Comparison of ENCODE assay signal across 20 cellular contexts in genomic region chr14:72614891-72615410, GRCh38.
DNase-seq lines count a peak whose midpoint lies in the region; ATAC-seq, FAIRE-seq and TF ChIP-seq lines count a peak whose summit lies in the region.
"Had no signal": no experiment of that assay in that cellular context is flagged by ENCODE, and none has a peak within 500 bp of the region (broad histone marks: within the 10 kb centered on the region; RNA-seq: fewer than 3 reads in every experiment).

No MANE protein-coding gene starts in this region.

- no peaks in the 10 kb centered on the region for H3F3A ChIP-seq in GM23338 (replicated peaks; ENCODE audit: low read depth)

- H3K9ac ChIP-seq in keratinocyte (ENCODE audit: control insufficient read depth, extremely low read depth, insufficient read depth, low read length), result peak overlapping the region; percentile 13

- H3K9me3 Mint-ChIP-seq in GM23338, result no peaks in the 10 kb centered on the region
- H3K9me3 Mint-ChIP-seq: mesothelial cell of epicardium had no signal

- H3K27me3 ChIP-seq in GM23338 (ENCODE audit: insufficient read depth) (no peaks in the 10 kb centered on the region), RWPE2 (ENCODE audit: insufficient read depth, poor library complexity, severe bottlenecking) (no peaks in the 10 kb centered on the region), keratinocyte (ENCODE audit: control insufficient read depth, extremely low read depth, insufficient read depth, low read length) (no peaks in the 10 kb centered on the region), gastrocnemius medialis (no peaks in the 10 kb centered on the region)
- H3K27me3 ChIP-seq: BE2C, testis had no signal

- FAIRE-seq in keratinocyte (lab: Jason Lieb, UNC), result no peak
- FAIRE-seq: GM18507, TTC549 had no signal

- H3K36me3 ChIP-seq in GM23338 (ENCODE audit: insufficient read depth) (no peaks in the 10 kb centered on the region), RWPE2 (ENCODE audit: low read depth) (no peaks in the 10 kb centered on the region), keratinocyte (ENCODE audit: control insufficient read depth in 2 of 2, extremely low read depth in 1 of 2, insufficient read depth in 2 of 2, low read length in 2 of 2) (no peaks in the 10 kb centered on the region), gastrocnemius medialis (no peaks in the 10 kb centered on the region)
- H3K36me3 ChIP-seq: BE2C had no signal

- no peak overlapping the region for H3K27ac ChIP-seq in GM23338 (ENCODE audit: low read depth)
- H3K27ac ChIP-seq in RWPE2 (ENCODE audit: poor library complexity, severe bottlenecking), result peak overlapping the region; percentile 66
- H3K27ac ChIP-seq in keratinocyte (ENCODE audit: control insufficient read depth, insufficient read depth, low read length), result peak overlapping the region; percentile 52
- peak overlapping the region; percentile 75 to 90 (median 85) for H3K27ac ChIP-seq in gastrocnemius medialis

- peak overlapping the region; percentile 66; the same call in 1 of the 2 replicates for H2AFZ ChIP-seq in GM23338
- H2AFZ ChIP-seq in keratinocyte (ENCODE audit: control insufficient read depth, low read length), result no peak overlapping the region

- H3K4me2 ChIP-seq in GM23338 (no peak overlapping the region), keratinocyte (ENCODE audit: control insufficient read depth, extremely low read depth, insufficient read depth, low read depth, low read length) (peak overlapping the region; percentile 57)

- H3K9me3 ChIP-seq in RWPE2 (ENCODE audit: severe bottlenecking) (no peaks in the 10 kb centered on the region), keratinocyte (ENCODE audit: control insufficient read depth, low read depth, low read length) (no peaks in the 10 kb centered on the region), gastrocnemius medialis (no peaks in the 10 kb centered on the region)
- H3K9me3 ChIP-seq: BE2C, testis had no signal

- peaks cover 18% of the 10 kb centered on the region for H3K27me3 Mint-ChIP-seq in GM23338 (ENCODE audit: insufficient read depth, low read depth, poor library complexity)
- H3K27me3 Mint-ChIP-seq: activated CD4-positive, alpha-beta T cell treated with anti-CD3 and anti-CD28 coated beads for 36 hours had no signal

- in situ Hi-C loops in gastrocnemius medialis (cut with MboI; ENCODE audit: low sequenced_read_pairs in 4 of 4), result no loop called here

- TF ChIP-seq CTCF in GM23338 (conservative IDR thresholded peaks at IDR 0.05; ENCODE audit: low read depth in 2 of 2), result no peak
- no peak for TF ChIP-seq CTCF in RWPE2 (IDR thresholded peaks at IDR 0.05; ENCODE audit: poor library complexity, severe bottlenecking)
- TF ChIP-seq CTCF in keratinocyte (optimal IDR thresholded peaks at IDR 0.05 in 1 of 3, IDR thresholded peaks at IDR 0.05 in 1 of 3, conservative IDR thresholded peaks at IDR 0.05 in 1 of 3; ENCODE audit: extremely low read depth in 1 of 3, insufficient read depth in 2 of 3, low read length in 3 of 3), result no peak
- no peak for TF ChIP-seq CTCF in gastrocnemius medialis (IDR thresholded peaks at IDR 0.05 in 4 of 5, conservative IDR thresholded peaks at IDR 0.05 in 1 of 5)

- dilution Hi-C loops in keratinocyte (cut with MboI; ENCODE audit: extremely low pct_ligation_motif_present, low sequenced_read_pairs), result no loop called here

- no peaks in the 10 kb centered on the region; the same call in 1 of the 2 replicates for H3K4me1 ChIP-seq in GM23338 (ENCODE audit: insufficient read depth)
- peaks cover 13% of the 10 kb centered on the region for H3K4me1 ChIP-seq in RWPE2 (ENCODE audit: insufficient read depth, poor library complexity, severe bottlenecking)
- H3K4me1 ChIP-seq in keratinocyte (ENCODE audit: control insufficient read depth, extremely low read depth, insufficient read depth, low read length), result peaks cover 24% of the 10 kb centered on the region
- peaks cover 62 to 66% of the 10 kb centered on the region in 2 donors for H3K4me1 ChIP-seq in gastrocnemius medialis

- H3K4me1 Mint-ChIP-seq in GM23338, result peaks cover 15% of the 10 kb centered on the region
- H3K4me1 Mint-ChIP-seq: activated CD4-positive, alpha-beta T cell treated with anti-CD3 and anti-CD28 coated beads for 36 hours had no signal

- intact Hi-C loops in gastrocnemius medialis (cut with DNase I; ENCODE audit: low total_unique reads), result loop anchor here (5.0 kb wide), 2 partner anchors 53 to 287 kb away; no protein-coding TSS in a partner anchor

- ATAC-seq in GM23338 (no peak), RWPE2 (ENCODE audit: low read depth) (no peak), gastrocnemius medialis (no peak), esophagus mucosa (no peak)
- ATAC-seq: activated CD4-positive, alpha-beta T cell treated with anti-CD3 and anti-CD28 coated beads for 36 hours had no signal

- no peaks in the 10 kb centered on the region for H3K9me2 ChIP-seq in GM23338 (ENCODE audit: insufficient read depth)

- no peaks in the 10 kb centered on the region for H3K36me3 Mint-ChIP-seq in GM23338 (ENCODE audit: low read depth)
- H3K36me3 Mint-ChIP-seq: mesothelial cell of epicardium had no signal

- DNase-seq in GM23338 (ENCODE audit: low spot score) (no peak), RWPE2 (ENCODE audit: low spot score) (no peak), keratinocyte (ENCODE audit: low read depth, low spot score) (no peak), gastrocnemius medialis (no peak), NCI-H1105 (lab: John Stamatoyannopoulos, UW) (no peak)
- no peak for DNase-seq in central memory CD4-positive, alpha-beta T cell
- DNase-seq: activated CD4-positive, alpha-beta T cell treated with anti-CD3 and anti-CD28 coated beads for 36 hours; activated gamma-delta T cell treated with Interleukin-2 at 50 U/mL for 16 hours; Calu3; caudate nucleus; effector CD8-positive, alpha-beta T cell; KG1; NCI-H1048; NCI-H510A had no signal

- TF ChIP-seq POLR2A in gastrocnemius medialis (IDR thresholded peaks at IDR 0.05), result no peak

- H3K9me1 ChIP-seq in keratinocyte (ENCODE audit: control insufficient read depth, extremely low read depth, insufficient read depth, low read length), result no peaks in the 10 kb centered on the region

- no peak overlapping the region for H3K27ac Mint-ChIP-seq in GM23338
- H3K27ac Mint-ChIP-seq: activated CD4-positive, alpha-beta T cell treated with anti-CD3 and anti-CD28 coated beads for 36 hours had no signal

- H3K4me3 ChIP-seq in GM23338, result no peak overlapping the region
- no peak overlapping the region for H3K4me3 ChIP-seq in RWPE2 (ENCODE audit: severe bottlenecking)
- H3K4me3 ChIP-seq in keratinocyte (ENCODE audit: control insufficient read depth in 2 of 3, extremely low read depth in 1 of 3, insufficient read depth in 2 of 3, low read depth in 1 of 3, low read length in 3 of 3), result no peak overlapping the region
- H3K4me3 ChIP-seq in gastrocnemius medialis, result no peak overlapping the region
- H3K4me3 ChIP-seq: testis had no signal

- H3K79me2 ChIP-seq in GM23338 (replicated peaks; ENCODE audit: insufficient read depth) (no peaks in the 10 kb centered on the region), keratinocyte (ENCODE audit: control insufficient read depth, insufficient read depth, low read length) (no peaks in the 10 kb centered on the region)

- no peak overlapping the region for H3K4me3 Mint-ChIP-seq in GM23338
- H3K4me3 Mint-ChIP-seq: activated CD4-positive, alpha-beta T cell treated with anti-CD3 and anti-CD28 coated beads for 36 hours; mesothelial cell of epicardium had no signal

- H4K20me1 ChIP-seq in GM23338 (replicated peaks; ENCODE audit: insufficient read depth) (no peaks in the 10 kb centered on the region), keratinocyte (ENCODE audit: control insufficient read depth, extremely low read depth, insufficient read depth, low read length) (no peaks in the 10 kb centered on the region)

TF ChIP-seq in GM23338, 12 proteins besides CTCF, POLR2A, EP300 and RAD21 (continues in another document):
- TF ChIP-seq, protein P1, sequence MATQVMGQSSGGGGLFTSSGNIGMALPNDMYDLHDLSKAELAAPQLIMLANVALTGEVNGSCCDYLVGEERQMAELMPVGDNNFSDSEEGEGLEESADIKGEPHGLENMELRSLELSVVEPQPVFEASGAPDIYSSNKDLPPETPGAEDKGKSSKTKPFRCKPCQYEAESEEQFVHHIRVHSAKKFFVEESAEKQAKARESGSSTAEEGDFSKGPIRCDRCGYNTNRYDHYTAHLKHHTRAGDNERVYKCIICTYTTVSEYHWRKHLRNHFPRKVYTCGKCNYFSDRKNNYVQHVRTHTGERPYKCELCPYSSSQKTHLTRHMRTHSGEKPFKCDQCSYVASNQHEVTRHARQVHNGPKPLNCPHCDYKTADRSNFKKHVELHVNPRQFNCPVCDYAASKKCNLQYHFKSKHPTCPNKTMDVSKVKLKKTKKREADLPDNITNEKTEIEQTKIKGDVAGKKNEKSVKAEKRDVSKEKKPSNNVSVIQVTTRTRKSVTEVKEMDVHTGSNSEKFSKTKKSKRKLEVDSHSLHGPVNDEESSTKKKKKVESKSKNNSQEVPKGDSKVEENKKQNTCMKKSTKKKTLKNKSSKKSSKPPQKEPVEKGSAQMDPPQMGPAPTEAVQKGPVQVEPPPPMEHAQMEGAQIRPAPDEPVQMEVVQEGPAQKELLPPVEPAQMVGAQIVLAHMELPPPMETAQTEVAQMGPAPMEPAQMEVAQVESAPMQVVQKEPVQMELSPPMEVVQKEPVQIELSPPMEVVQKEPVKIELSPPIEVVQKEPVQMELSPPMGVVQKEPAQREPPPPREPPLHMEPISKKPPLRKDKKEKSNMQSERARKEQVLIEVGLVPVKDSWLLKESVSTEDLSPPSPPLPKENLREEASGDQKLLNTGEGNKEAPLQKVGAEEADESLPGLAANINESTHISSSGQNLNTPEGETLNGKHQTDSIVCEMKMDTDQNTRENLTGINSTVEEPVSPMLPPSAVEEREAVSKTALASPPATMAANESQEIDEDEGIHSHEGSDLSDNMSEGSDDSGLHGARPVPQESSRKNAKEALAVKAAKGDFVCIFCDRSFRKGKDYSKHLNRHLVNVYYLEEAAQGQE (IDR thresholded peaks at IDR 0.05; ENCODE audit: unreplicated experiment), result no peak
- TF ChIP-seq CREB1 (CRISPR knock-in tag; IDR thresholded peaks at IDR 0.05; ENCODE audit: low read depth) (no peak), NANOG (IDR thresholded peaks at IDR 0.05; ENCODE audit: borderline replicate concordance) (no peak), ZNF331 (CRISPR knock-in tag; IDR thresholded peaks at IDR 0.05; ENCODE audit: low read depth) (no peak), EZH2 (IDR thresholded peaks at IDR 0.05; ENCODE audit: low read depth, unreplicated experiment) (no peak)
